In genomic region chr19:38671654-38672053, GRCh38 we compare ENCODE assay signal across 1 cellular context.
TF ChIP-seq lines count a peak whose summit lies in the region.

No MANE protein-coding gene starts in this region.

TF ChIP-seq in HepG2, 621 proteins besides CTCF, POLR2A, EP300 and RAD21:
- no peak for TF ChIP-seq ATF1 (CRISPR knock-in tag; IDR thresholded peaks at IDR 0.05)
- TF ChIP-seq ZNF510 (CRISPR knock-in tag; IDR thresholded peaks at IDR 0.05; ENCODE audit: low read depth) = no peak
- TF ChIP-seq PHF20 (CRISPR knock-in tag; IDR thresholded peaks at IDR 0.05) = no peak
- no peak for TF ChIP-seq HOXA3 (CRISPR knock-in tag; IDR thresholded peaks at IDR 0.05)
- no peak for TF ChIP-seq ZNF841 (CRISPR knock-in tag; IDR thresholded peaks at IDR 0.05; ENCODE audit: borderline replicate concordance)
- TF ChIP-seq HIC2 (CRISPR knock-in tag; IDR thresholded peaks at IDR 0.05; ENCODE audit: low read depth) = no peak
- no peak for TF ChIP-seq ZNF513 (CRISPR knock-in tag; conservative IDR thresholded peaks at IDR 0.05)
- no peak for TF ChIP-seq NR0B2 (CRISPR knock-in tag; IDR thresholded peaks at IDR 0.05)
- TF ChIP-seq ZNF101 (CRISPR knock-in tag; IDR thresholded peaks at IDR 0.05; ENCODE audit: borderline replicate concordance, low read depth) = no peak
- TF ChIP-seq, protein P1, sequence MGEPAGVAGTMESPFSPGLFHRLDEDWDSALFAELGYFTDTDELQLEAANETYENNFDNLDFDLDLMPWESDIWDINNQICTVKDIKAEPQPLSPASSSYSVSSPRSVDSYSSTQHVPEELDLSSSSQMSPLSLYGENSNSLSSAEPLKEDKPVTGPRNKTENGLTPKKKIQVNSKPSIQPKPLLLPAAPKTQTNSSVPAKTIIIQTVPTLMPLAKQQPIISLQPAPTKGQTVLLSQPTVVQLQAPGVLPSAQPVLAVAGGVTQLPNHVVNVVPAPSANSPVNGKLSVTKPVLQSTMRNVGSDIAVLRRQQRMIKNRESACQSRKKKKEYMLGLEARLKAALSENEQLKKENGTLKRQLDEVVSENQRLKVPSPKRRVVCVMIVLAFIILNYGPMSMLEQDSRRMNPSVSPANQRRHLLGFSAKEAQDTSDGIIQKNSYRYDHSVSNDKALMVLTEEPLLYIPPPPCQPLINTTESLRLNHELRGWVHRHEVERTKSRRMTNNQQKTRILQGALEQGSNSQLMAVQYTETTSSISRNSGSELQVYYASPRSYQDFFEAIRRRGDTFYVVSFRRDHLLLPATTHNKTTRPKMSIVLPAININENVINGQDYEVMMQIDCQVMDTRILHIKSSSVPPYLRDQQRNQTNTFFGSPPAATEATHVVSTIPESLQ (CRISPR knock-in tag; conservative IDR thresholded peaks at IDR 0.05) = no peak
- no peak for TF ChIP-seq THAP8 (CRISPR knock-in tag; IDR thresholded peaks at IDR 0.05; ENCODE audit: borderline replicate concordance)
- no peak for TF ChIP-seq PCBP1 (IDR thresholded peaks at IDR 0.05; ENCODE audit: borderline replicate concordance, low read depth, low read length)
- TF ChIP-seq ZNF343 (CRISPR knock-in tag; IDR thresholded peaks at IDR 0.05) = no peak
- TF ChIP-seq ZC3H4 (CRISPR knock-in tag; IDR thresholded peaks at IDR 0.05; ENCODE audit: borderline replicate concordance) = no peak
- TF ChIP-seq HNRNPH1 (optimal IDR thresholded peaks at IDR 0.05; ENCODE audit: low read depth, low read length) = no peak
- TF ChIP-seq ZXDC (CRISPR knock-in tag; IDR thresholded peaks at IDR 0.05) = no peak
- TF ChIP-seq, protein P2, sequence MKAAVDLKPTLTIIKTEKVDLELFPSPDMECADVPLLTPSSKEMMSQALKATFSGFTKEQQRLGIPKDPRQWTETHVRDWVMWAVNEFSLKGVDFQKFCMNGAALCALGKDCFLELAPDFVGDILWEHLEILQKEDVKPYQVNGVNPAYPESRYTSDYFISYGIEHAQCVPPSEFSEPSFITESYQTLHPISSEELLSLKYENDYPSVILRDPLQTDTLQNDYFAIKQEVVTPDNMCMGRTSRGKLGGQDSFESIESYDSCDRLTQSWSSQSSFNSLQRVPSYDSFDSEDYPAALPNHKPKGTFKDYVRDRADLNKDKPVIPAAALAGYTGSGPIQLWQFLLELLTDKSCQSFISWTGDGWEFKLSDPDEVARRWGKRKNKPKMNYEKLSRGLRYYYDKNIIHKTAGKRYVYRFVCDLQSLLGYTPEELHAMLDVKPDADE (CRISPR knock-in tag; IDR thresholded peaks at IDR 0.05) = no peak
- no peak for TF ChIP-seq KDM6A (CRISPR knock-in tag; IDR thresholded peaks at IDR 0.05; ENCODE audit: low read depth)
